12 cellular contexts compared by ENCODE assay signal in genomic region chr2:86787701-86788100, GRCh38. TPM values are rescaled to one million over a fixed set of nuclear protein-coding genes. Genes with fewer than 3 reads are reported as not detected.
DNase-seq lines count a peak whose midpoint lies in the region; ATAC-seq and TF ChIP-seq lines count a peak whose summit lies in the region.
"Had no signal": no experiment of that assay in that cellular context is flagged by ENCODE, and none has a peak within 500 bp of the region (broad histone marks: within the 10 kb centered on the region; RNA-seq: fewer than 3 reads in every experiment).

No MANE protein-coding gene starts in this region.

- H3K27me3 ChIP-seq in heart left ventricle (peaks cover 16 to 46% (median 35%) of the 10 kb centered on the region in 9 donors), spleen (replicated peaks in 1 of 7) (peaks cover 0 to 49% (median 38%) of the 10 kb centered on the region in 7 donors), smooth muscle cell (ENCODE audit: low read depth) (peaks cover 84% of the 10 kb centered on the region)

- H3K9ac ChIP-seq in smooth muscle cell (ENCODE audit: low read depth): no peak overlapping the region

- peaks cover 0 to 46% (median 31%) of the 10 kb centered on the region in 12 donors for H3K4me1 ChIP-seq in heart left ventricle
- H3K4me1 ChIP-seq in spleen: peaks cover 20 to 96% (median 64%) of the 10 kb centered on the region in 6 donors
- H3K4me1 ChIP-seq in smooth muscle cell (ENCODE audit: low read depth): peaks cover 16% of the 10 kb centered on the region

- TF ChIP-seq CTCF in heart left ventricle (IDR thresholded peaks at IDR 0.05): no peak
- TF ChIP-seq CTCF in spleen (IDR thresholded peaks at IDR 0.05 in 8 of 11, conservative IDR thresholded peaks at IDR 0.05 in 3 of 11): no peak
- TF ChIP-seq CTCF in smooth muscle cell (IDR thresholded peaks at IDR 0.05; ENCODE audit: borderline replicate concordance, insufficient read depth, poor library complexity, severe bottlenecking): no peak

- H4K20me1 ChIP-seq in smooth muscle cell (ENCODE audit: low read depth): no peaks in the 10 kb centered on the region

- intact Hi-C loops in heart left ventricle (cut with DNase I) (no loop called here), spleen (cut with DNase I; ENCODE audit: low total_unique reads) (no loop called here)

- H3F3A ChIP-seq in smooth muscle cell (ENCODE audit: low read depth): no peaks in the 10 kb centered on the region

- ATAC-seq in heart left ventricle: peak; percentile 77 to 83 (median 80)

- no peaks in the 10 kb centered on the region for H3K9me3 ChIP-seq in heart left ventricle
- H3K9me3 ChIP-seq in spleen: no peaks in the 10 kb centered on the region
- H3K9me3 ChIP-seq in smooth muscle cell (replicated peaks; ENCODE audit: low read depth): no peaks in the 10 kb centered on the region

- H3K4me3 ChIP-seq in heart left ventricle (peak overlapping the region in 1 of 12 donors; percentile 51), spleen (peak overlapping the region in 2 of 8 donors; percentile 43 to 77), smooth muscle cell (no peak overlapping the region)

- TF ChIP-seq POLR2A in heart left ventricle (IDR thresholded peaks at IDR 0.05) (no peak), spleen (IDR thresholded peaks at IDR 0.05) (no peak)

- H3K36me3 ChIP-seq in heart left ventricle (no peaks in the 10 kb centered on the region), spleen (peaks cover 0 to 7% (median 0%) of the 10 kb centered on the region in 6 donors), smooth muscle cell (ENCODE audit: low read depth) (no peaks in the 10 kb centered on the region)

- DNase-seq in NCI-H345 (lab: John Stamatoyannopoulos, UW) (peak; percentile 48), NCI-H345 treated with DMSO at 0.1 percent for 48 hours (lab: John Stamatoyannopoulos, UW; ENCODE audit: unreplicated experiment) (no peak), RPMI8226 (peak; percentile 22), heart left ventricle (peak in 4 of 5 donors; percentile 70 to 80 (median 76)), spleen (no peak), NCI-H510A (lab: John Stamatoyannopoulos, UW) (no peak), smooth muscle cell (lab: John Stamatoyannopoulos, UW; ENCODE audit: unreplicated experiment) (no peak), 8988T (no peak)
- DNase-seq: activated gamma-delta T cell treated with Interleukin-2 at 50 U/mL for 16 hours; cerebellar nuclear complex; stimulated activated CD4-positive, alpha-beta T cell treated with anti-CD3 and anti-CD28 coated beads, Interleukin-2, amount 100 ng/mL, for 24 hours had no signal

- H3K79me2 ChIP-seq in smooth muscle cell (ENCODE audit: low read depth): no peaks in the 10 kb centered on the region

- H2AFZ ChIP-seq in smooth muscle cell (ENCODE audit: low read depth): no peak overlapping the region

- peak overlapping the region in 4 of 12 donors; percentile 40 to 63 (median 58) for H3K27ac ChIP-seq in heart left ventricle
- peak overlapping the region; percentile 75 to 94 (median 86) for H3K27ac ChIP-seq in spleen
- H3K27ac ChIP-seq in smooth muscle cell (ENCODE audit: low read depth): no peak overlapping the region

- 0 to 7% (median 2%) methylated on average over 2 of the region's 2 CpGs for WGBS in heart left ventricle, 4 donors
- WGBS in spleen, 5 donors: 0 to 14% (median 8%) methylated on average over 2 of the region's 2 CpGs
- WGBS in smooth muscle cell (ENCODE audit: low lambda C conversion rate): 65% methylated on average over 2 of the region's 2 CpGs

- no peak overlapping the region for H3K4me2 ChIP-seq in smooth muscle cell

RNA-seq across cellular contexts. Expression of gene CD8A, which starts 3.0 kb away (rescaled TPM):
- 10 to 100 TPM in 1 of 9 donors, 1 to 10 TPM in 1, under 1 TPM in 6, not detected in 1; 0.24 to 11.1 (median 0.43) TPM for total RNA-seq in heart left ventricle
- polyA plus RNA-seq in heart left ventricle: under 1 TPM; 0.33 to 0.65 TPM
- total RNA-seq in spleen: 100 to 1,000 TPM in 4 of 7 donors, 10 to 100 TPM in 3; 91.2 to 182 (median 111) TPM
- 10 to 100 TPM; 14.2 to 47.8 (median 21.4) TPM for polyA plus RNA-seq in spleen
- not detected in 2 replicates for total RNA-seq in smooth muscle cell
- polyA plus RNA-seq in smooth muscle cell: 0.40 TPM in 1 of 2 replicates, not detected in the other
- total RNA-seq: A673 had no signal

Comparison
In these comparisons a context has a peak if more than half of its experiments do, and no peak if none do; other contexts are left out.
1. DNase-seq: peak in NCI-H345 (single experiment), RPMI8226 (single experiment) and heart left ventricle (4 of 5); none in NCI-H345 treated with DMSO at 0.1 percent for 48 hours (single experiment), spleen (single experiment), NCI-H510A (single experiment), smooth muscle cell (single experiment) and 8988T (single experiment).
2. RNA of gene CD8A, which starts 3.0 kb away (total RNA-seq): 91.2 to 182 TPM in spleen; 0.24 to 11.1 TPM in heart left ventricle and not detected in smooth muscle cell; every median in the first group is over 4 times any median in the second.